ENCODE assay signal across 1 cellular context in genomic region chr3:171525437-171525836, GRCh38.
TF ChIP-seq lines count a peak whose summit lies in the region.

No MANE protein-coding gene starts in this region.

TF ChIP-seq in GM23338, 12 proteins besides CTCF, POLR2A, EP300 and RAD21 (continued from another document):
- TF ChIP-seq ZNF462 (CRISPR knock-in tag; IDR thresholded peaks at IDR 0.05) (no peak), ZNF114 (CRISPR knock-in tag; IDR thresholded peaks at IDR 0.05) (no peak), CREB1 (CRISPR knock-in tag; IDR thresholded peaks at IDR 0.05; ENCODE audit: low read depth) (no peak), EZH2phosphoT487 (IDR thresholded peaks at IDR 0.05; ENCODE audit: unreplicated experiment) (no peak)
